34 cellular contexts compared by ENCODE assay signal in genomic region chr1:87227651-87228050, GRCh38.
"Had no signal": no experiment of that assay in that cellular context is flagged by ENCODE, and none has a peak within 500 bp of the region (broad histone marks: within the 10 kb centered on the region; RNA-seq: fewer than 3 reads in every experiment).

No MANE protein-coding gene starts in this region.

- H3K4me3 ChIP-seq: MG63 had no signal

- H3K36me3 ChIP-seq: MG63 had no signal

- DNase-seq: Karpas-422, Kasumi-1, MG63, MM.1S, MV-4-11, NCI-H1048, NCI-H1092, NCI-H1092 treated with DMSO at 0.1 percent for 48 hours, NCI-H1105, NCI-H1105 treated with DMSO at 0.1 percent for 48 hours, NCI-H1417, NCI-H1417 treated with DMSO at 0.1 percent for 48 hours, NCI-H1436, NCI-H1436 treated with DMSO at 0.1 percent for 48 hours, NCI-H1694, NCI-H1694 treated with DMSO at 0.1 percent for 48 hours, NCI-H187, NCI-H187 treated with DMSO at 0.1 percent for 48 hours, NCI-H1930, NCI-H2029, NCI-H2029 treated with DMSO at 0.1 percent for 48 hours, NCI-H2081, NCI-H2081 treated with DMSO at 0.1 percent for 48 hours, NCI-H2107, NCI-H2171, NCI-H2171 treated with DMSO at 0.1 percent for 48 hours, NCI-H2227 treated with DMSO at 0.1 percent for 48 hours, NCI-H226, NCI-H345, NCI-H446, NCI-H446 treated with DMSO at 0.1 percent for 48 hours, NCI-H510A, NCI-H510A treated with DMSO at 0.1 percent for 48 hours, NCI-H524 had no signal

- H3K27me3 ChIP-seq: MG63 had no signal
